In genomic region chr6:96142142-96142541, GRCh38 we compare ENCODE assay signal across 21 cellular contexts.
"Had no signal": no experiment of that assay in that cellular context is flagged by ENCODE, and none has a peak within 500 bp of the region (broad histone marks: within the 10 kb centered on the region; RNA-seq: fewer than 3 reads in every experiment).

No MANE protein-coding gene starts in this region.

- H3K4me3 ChIP-seq: SJSA1 had no signal

- H3K36me3 ChIP-seq: SJSA1 had no signal

- H3K27me3 ChIP-seq: SJSA1 had no signal

- FAIRE-seq: RCC 7860 had no signal

- DNase-seq: KBM-7, MV-4-11, NCI-H1048, NCI-H1105, NCI-H1417, NCI-H1436 treated with DMSO at 0.1 percent for 48 hours, NCI-H1694, NCI-H187 treated with DMSO at 0.1 percent for 48 hours, NCI-H2081, NCI-H2107, NCI-H226, NCI-H446, NCI-H510A, NCI-H524 treated with DMSO at 0.1 percent for 48 hours, NCI-H69, NCI-H774, Right ventricle myocardium superior, RPMI8226, SIG-M5 had no signal

- H3K4me1 ChIP-seq: SJSA1 had no signal

- H3K9me3 ChIP-seq: SJSA1 had no signal

- H3K27ac ChIP-seq: SJSA1 had no signal
